Comparison of ENCODE assay signal across 18 cellular contexts in genomic region chr9:13690595-13690994, GRCh38.
"Had no signal": no experiment of that assay in that cellular context is flagged by ENCODE, and none has a peak within 500 bp of the region (broad histone marks: within the 10 kb centered on the region; RNA-seq: fewer than 3 reads in every experiment).

No MANE protein-coding gene starts in this region.

- DNase-seq: activated CD4-positive, alpha-beta T cell treated with anti-CD3 and anti-CD28 coated beads, Interleukin-2, amount 50 U/mL, for 4 hours; activated CD4-positive, CD25-positive, alpha-beta regulatory T cell treated with anti-CD3 and anti-CD28 coated beads, Interleukin-2, amount 50 U/mL, for 72 hours; activated naive CD8-positive, alpha-beta T cell treated with anti-CD3 and anti-CD28 coated beads for 36 hours; colonic mucosa; endodermal cell; erythroblast; islet precursor cell; sigmoid colon; spleen; stimulated activated naive B cell treated with anti-CD40 and anti-IgM and Interleukin-4, amounts not matched to agents 10 μg/mL and 1 μg/mL and 100 μg/mL, for 72 hours; T-helper 2 cell; upper lobe of right lung had no signal

- H3K4me2 ChIP-seq: hepatocyte had no signal

- H3K4me3 ChIP-seq: colonic mucosa, hepatocyte, lung, sigmoid colon, spleen, upper lobe of right lung had no signal

- H3K36me3 ChIP-seq: colonic mucosa, sigmoid colon, spleen, upper lobe of right lung had no signal

- H3K27ac ChIP-seq: colonic mucosa, hepatocyte, parathyroid adenoma, sigmoid colon, spleen, upper lobe of right lung, VCaP had no signal

- H3K4me1 ChIP-seq: colonic mucosa, parathyroid adenoma, spleen, upper lobe of right lung had no signal

- H3K9ac ChIP-seq: parathyroid adenoma had no signal

- ATAC-seq: left lobe of liver; natural killer cell treated with Interleukin-12 subunit alpha and Interleukin-12 subunit beta and Interleukin-15 and Interleukin-18, amount 100 ng/mL, for 72 hours; stimulated activated naive B cell treated with anti-CD40 and anti-IgM and Interleukin-4, amounts not matched to agents 10 μg/mL and 1 μg/mL and 100 μg/mL, for 72 hours; upper lobe of right lung had no signal

- H2AFZ ChIP-seq: hepatocyte, parathyroid adenoma had no signal

- H3K79me2 ChIP-seq: hepatocyte, parathyroid adenoma had no signal

- H3K9me3 ChIP-seq: colonic mucosa, upper lobe of right lung had no signal

- H3K27me3 ChIP-seq: colonic mucosa, hepatocyte, sigmoid colon, spleen, upper lobe of right lung had no signal
